13 cellular contexts compared by ENCODE assay signal in genomic region chr11:27282806-27283205, GRCh38.
A peak's percentile ranks its signal among the peaks of the same experiment; 100 is the strongest.
DNase-seq lines count a peak whose midpoint lies in the region; TF ChIP-seq lines count a peak whose summit lies in the region.
"Had no signal": no experiment of that assay in that cellular context is flagged by ENCODE, and none has a peak within 500 bp of the region (broad histone marks: within the 10 kb centered on the region; RNA-seq: fewer than 3 reads in every experiment).

No MANE protein-coding gene starts in this region.

- no peaks in the 10 kb centered on the region for H3K9me3 ChIP-seq in WERI-Rb-1 (ENCODE audit: severe bottlenecking)
- H3K9me3 ChIP-seq in suprapubic skin, result no peaks in the 10 kb centered on the region
- H3K9me3 ChIP-seq: thyroid gland had no signal

- H3K4me3 ChIP-seq in WERI-Rb-1 (ENCODE audit: low read depth, low read length) (no peak overlapping the region), suprapubic skin (no peak overlapping the region)
- H3K4me3 ChIP-seq: thyroid gland had no signal

- H3K4me1 ChIP-seq in suprapubic skin, result peaks cover 5% of the 10 kb centered on the region

- TF ChIP-seq CTCF in WERI-Rb-1 (IDR thresholded peaks at IDR 0.05; ENCODE audit: low read depth, low read length), result no peak
- no peak for TF ChIP-seq CTCF in suprapubic skin (IDR thresholded peaks at IDR 0.05)

- no peak for TF ChIP-seq EP300 in suprapubic skin (IDR thresholded peaks at IDR 0.05)

- H3K27ac ChIP-seq in WERI-Rb-1 (no peak overlapping the region), suprapubic skin (no peak overlapping the region)

- no peak for TF ChIP-seq POLR2A in suprapubic skin (IDR thresholded peaks at IDR 0.05)

- H3K36me3 ChIP-seq in WERI-Rb-1, result no peaks in the 10 kb centered on the region
- H3K36me3 ChIP-seq in suprapubic skin, result no peaks in the 10 kb centered on the region
- H3K36me3 ChIP-seq: thyroid gland had no signal

- DNase-seq in EH (ENCODE audit: low read depth) (peak; percentile 72), RPMI7951 (ENCODE audit: low read depth) (peak; percentile 78), dermis microvascular lymphatic vessel endothelial cell (ENCODE audit: low read depth in 2 of 2) (peak; percentile 37 to 76), myocyte (ENCODE audit: low read depth) (peak; percentile 61), GF-D8 (lab: John Stamatoyannopoulos, UW) (no peak), WERI-Rb-1 (no peak), suprapubic skin (ENCODE audit: low spot score in 2 of 2) (no peak), HuH-7 (ENCODE audit: low spot score) (no peak)
- DNase-seq: activated naive CD4-positive, alpha-beta T cell treated with Interleukin-2 at 50 U/mL for 16 hours; DND-41; NCI-H1105; NCI-H2227 treated with DMSO at 0.1 percent for 48 hours had no signal

- WGBS in suprapubic skin, result 53% methylated on average over 3 of the region's 3 CpGs

- H3K27me3 ChIP-seq in WERI-Rb-1 (ENCODE audit: insufficient read depth, low read depth, severe bottlenecking), result no peaks in the 10 kb centered on the region
- H3K27me3 ChIP-seq in suprapubic skin, result no peaks in the 10 kb centered on the region
- H3K27me3 ChIP-seq: thyroid gland had no signal

Comparison
In these comparisons a context has a peak if more than half of its experiments do, and no peak if none do; other contexts are left out.
1. DNase-seq: peak in EH (single experiment), RPMI7951 (single experiment), dermis microvascular lymphatic vessel endothelial cell (2 of 2) and myocyte (single experiment); none in GF-D8 (single experiment), WERI-Rb-1 (single experiment), suprapubic skin (0 of 2) and HuH-7 (single experiment).